ENCODE assay signal across 26 cellular contexts in the genomic region with DNA sequence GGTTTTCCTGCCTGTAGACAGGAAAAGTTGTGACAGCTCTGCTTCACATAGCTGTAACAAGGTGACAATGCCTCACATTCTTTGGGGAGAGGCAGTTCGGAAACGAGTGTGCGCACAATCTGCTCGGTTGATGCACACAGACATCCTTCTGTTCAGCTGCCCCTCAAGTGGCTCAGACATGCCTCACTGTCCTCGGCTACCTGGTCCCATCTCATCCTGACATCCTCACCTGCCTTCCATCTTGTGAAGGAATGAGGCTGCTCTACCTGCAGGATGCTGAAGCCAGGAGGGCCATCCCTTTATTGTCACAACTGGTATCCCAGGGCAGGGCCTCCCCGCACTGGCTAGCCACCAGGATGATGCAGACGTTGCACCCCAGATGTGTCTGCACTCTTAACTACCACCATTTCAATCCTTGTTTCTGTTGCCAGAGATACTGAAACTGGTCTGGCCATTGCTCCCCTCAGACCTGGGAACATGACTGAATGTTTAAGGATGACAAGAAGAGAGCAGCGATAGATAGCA.
"Had no signal": no experiment of that assay in that cellular context is flagged by ENCODE, and none has a peak within 500 bp of the region (broad histone marks: within the 10 kb centered on the region; RNA-seq: fewer than 3 reads in every experiment).

No MANE protein-coding gene starts in this region.

- H3K9me3 Mint-ChIP-seq: activated B cell treated with CpG ODN at 0.5 μM for 24 hours; activated CD4-positive, alpha-beta T cell treated with anti-CD3 and anti-CD28 coated beads, Interleukin-2, amount 10 ng/mL, durations not matched to agents 24 days and 14 days; activated naive CD4-positive, alpha-beta T cell treated with anti-CD3 and anti-CD28 coated beads, Interleukin-2, amount 50 U/mL, for 72 hours; activated naive CD8-positive, alpha-beta T cell treated with anti-CD3 and anti-CD28 coated beads, Interleukin-2, amount 50 U/mL, for 24 hours had no signal

- H3K27me3 Mint-ChIP-seq: activated B cell treated with CpG ODN at 0.5 μM for 24 hours; activated CD4-positive, alpha-beta T cell treated with anti-CD3 and anti-CD28 coated beads, Interleukin-2, amount 10 ng/mL, durations not matched to agents 24 days and 14 days; activated naive CD8-positive, alpha-beta T cell treated with anti-CD3 and anti-CD28 coated beads, Interleukin-2, amount 50 U/mL, for 24 hours had no signal

- H3K9me3 ChIP-seq: ascending aorta, body of pancreas had no signal

- H3K4me1 ChIP-seq: ascending aorta had no signal

- H3K27me3 ChIP-seq: ascending aorta, body of pancreas had no signal

- H3K4me3 Mint-ChIP-seq: activated B cell treated with CpG ODN at 0.5 μM for 24 hours; activated CD4-positive, alpha-beta T cell treated with anti-CD3 and anti-CD28 coated beads, Interleukin-2, amount 10 ng/mL, durations not matched to agents 24 days and 14 days; activated naive CD8-positive, alpha-beta T cell treated with anti-CD3 and anti-CD28 coated beads, Interleukin-2, amount 50 U/mL, for 24 hours had no signal

- ATAC-seq: activated naive CD4-positive, alpha-beta T cell treated with anti-CD3 and anti-CD28 coated beads, Interleukin-2, amount 50 U/mL, for 72 hours; activated naive CD8-positive, alpha-beta T cell treated with anti-CD3 and anti-CD28 coated beads, Interleukin-2, amount 50 U/mL, for 24 hours; body of pancreas; K562; PC-3 had no signal

- H3K4me1 Mint-ChIP-seq: activated B cell treated with CpG ODN at 0.5 μM for 24 hours; activated CD4-positive, alpha-beta T cell treated with anti-CD3 and anti-CD28 coated beads, Interleukin-2, amount 10 ng/mL, durations not matched to agents 24 days and 14 days; activated naive CD8-positive, alpha-beta T cell treated with anti-CD3 and anti-CD28 coated beads, Interleukin-2, amount 50 U/mL, for 24 hours had no signal

- H3K27ac ChIP-seq: ascending aorta, body of pancreas had no signal

- H3K27ac Mint-ChIP-seq: activated B cell treated with CpG ODN at 0.5 μM for 24 hours; activated CD4-positive, alpha-beta T cell treated with anti-CD3 and anti-CD28 coated beads, Interleukin-2, amount 10 ng/mL, durations not matched to agents 24 days and 14 days had no signal

- FAIRE-seq: K562, TTC549 had no signal

- DNase-seq: activated B cell treated with CpG ODN at 0.5 μM for 24 hours; activated CD4-positive, alpha-beta T cell treated with anti-CD3 and anti-CD28 coated beads for 1 hour; activated CD4-positive, alpha-beta T cell treated with anti-CD3 and anti-CD28 coated beads, Interleukin-2, amount 10 ng/mL, durations not matched to agents 24 days and 14 days; activated CD4-positive, alpha-beta T cell treated with anti-CD3 and anti-CD28 coated beads, Interleukin-2, amount 50 U/mL, for 48 hours; activated naive CD8-positive, alpha-beta T cell treated with anti-CD3 and anti-CD28 coated beads, Interleukin-2, amount 50 U/mL, for 24 hours; activated T-cell treated with anti-CD3 and anti-CD28 coated beads for 4 hours; amniotic stem cell; body of pancreas; Karpas-422; MM.1S; NCI-H1105; NCI-H1436; NCI-H1694 treated with DMSO at 0.1 percent for 48 hours; NCI-H2029 treated with DMSO at 0.1 percent for 48 hours; NCI-H345; NCI-H510A; NCI-H526 treated with DMSO at 0.1 percent for 48 hours; NCI-H82; PC-3; SIG-M5; T-helper 2 cell; T1000 had no signal

- H3K4me3 ChIP-seq: ascending aorta, body of pancreas, K562 had no signal
